In genomic region chr6:159819932-159820640, GRCh38 we compare ENCODE assay signal across 11 cellular contexts. TPM values are rescaled to one million over a fixed set of nuclear protein-coding genes. Genes with fewer than 3 reads are reported as not detected.
A peak's percentile ranks its signal among the peaks of the same experiment; 100 is the strongest.
DNase-seq lines count a peak whose midpoint lies in the region; ATAC-seq and TF ChIP-seq lines count a peak whose summit lies in the region.
"Had no signal": no experiment of that assay in that cellular context is flagged by ENCODE, and none has a peak within 500 bp of the region (broad histone marks: within the 10 kb centered on the region; RNA-seq: fewer than 3 reads in every experiment).

No MANE protein-coding gene starts in this region.

- H3K27me3 ChIP-seq in uterus (no peaks in the 10 kb centered on the region), MG63 (no peaks in the 10 kb centered on the region)

- no peaks in the 10 kb centered on the region for H3K4me1 ChIP-seq in uterus
- H3K4me1 ChIP-seq: SJSA1 had no signal

- H3K36me3 ChIP-seq in uterus: no peaks in the 10 kb centered on the region
- H3K36me3 ChIP-seq in MG63: no peaks in the 10 kb centered on the region
- H3K36me3 ChIP-seq: SJSA1 had no signal

- no peak overlapping the region for H3K27ac ChIP-seq in uterus
- H3K27ac ChIP-seq: SJSA1, skin epidermis had no signal

- H3K27ac Mint-ChIP-seq in activated naive CD8-positive, alpha-beta T cell: peak overlapping the region; percentile 56

- POLR2A ChIA-PET in HEK293T (lab: Yijun Ruan, JAX): interaction anchor here (1.3 kb wide), 1 partner anchor 93 kb away, joined by 4 read pairs; the partner anchor contains the start of gene WTAP

- intact Hi-C loops in uterus (cut with DNase I; ENCODE audit: low total_unique reads): no loop called here

- no peaks in the 10 kb centered on the region for H3K27me3 Mint-ChIP-seq in activated naive CD8-positive, alpha-beta T cell

- H3K4me3 ChIP-seq in uterus (no peak overlapping the region), MG63 (no peak overlapping the region)
- H3K4me3 ChIP-seq: SJSA1, skin epidermis had no signal

- TF ChIP-seq POLR2A in uterus (IDR thresholded peaks at IDR 0.05): no peak

- peak; percentile 70 for ATAC-seq in GM19395 (IDR thresholded peaks at IDR 0.05; ENCODE audit: unreplicated experiment)

- CTCF ChIA-PET in HEK293T (lab: Yijun Ruan, JAX): no interaction called here

- H3K9me3 Mint-ChIP-seq in activated naive CD8-positive, alpha-beta T cell (ENCODE audit: low read depth): no peaks in the 10 kb centered on the region

- peaks cover 4% of the 10 kb centered on the region for H3K36me3 Mint-ChIP-seq in activated naive CD8-positive, alpha-beta T cell

- DNase-seq in NOMO-1 treated with dmso at 0.1 percent for 144 hours (lab: John Stamatoyannopoulos, UW; ENCODE audit: unreplicated experiment) (peak; percentile 86), HEK293T (ENCODE audit: extremely low spot score) (no peak), uterus (no peak), MG63 (no peak), HK-2 (ENCODE audit: unreplicated experiment) (no peak)
- peak; percentile 31 for DNase-seq in stimulated activated CD4-positive, alpha-beta T cell treated with anti-CD3 and anti-CD28 coated beads, Interleukin-1b, Interleukin-23, amount 100 ng/mL, for 48 hours

- no peak for TF ChIP-seq CTCF in uterus (IDR thresholded peaks at IDR 0.05)

- peaks cover 24% of the 10 kb centered on the region for H3K4me1 Mint-ChIP-seq in activated naive CD8-positive, alpha-beta T cell (ENCODE audit: low read depth)

- H3K4me3 Mint-ChIP-seq in activated naive CD8-positive, alpha-beta T cell: peak overlapping the region; percentile 73

- H3K9me3 ChIP-seq in uterus: no peaks in the 10 kb centered on the region
- no peaks in the 10 kb centered on the region for H3K9me3 ChIP-seq in MG63
- H3K9me3 ChIP-seq: SJSA1 had no signal

TF ChIP-seq in HEK293T, 16 proteins besides CTCF, POLR2A, EP300 and RAD21:
- TF ChIP-seq TARDBP (IDR thresholded peaks at IDR 0.05) (no peak), ARNT (IDR thresholded peaks at IDR 0.05) (no peak), FOXK2 (IDR thresholded peaks at IDR 0.05) (no peak)

RNA-seq across cellular contexts. Expression of gene PNLDC1, which starts 20.0 kb away (rescaled TPM):
- under 1 TPM in 1 of 4 donors, not detected in 3; 0.69 TPM for total RNA-seq in uterus
- total RNA-seq in MG63 (2014; rRNA removed; shearing (Covaris generic); ENCODE audit: low replicate concordance): not detected in 2 replicates
- total RNA-seq: endothelial cell of umbilical vein, SJSA1 had no signal

RNA-seq across cellular contexts. Expression of gene MRPL18, which starts 29.8 kb away (rescaled TPM):
- 10 to 100 TPM; 23.5 to 66.0 (median 46.8) TPM for total RNA-seq in uterus
- 129 and 143 TPM in 2 replicates for total RNA-seq in MG63 (2014; rRNA removed; shearing (Covaris generic); ENCODE audit: low replicate concordance)

RNA-seq across cellular contexts. Expression of gene TCP1, which starts 30.7 kb away (rescaled TPM):
- total RNA-seq in uterus: 100 to 1,000 TPM; 109 to 241 (median 170) TPM
- 229 and 269 TPM in 2 replicates for total RNA-seq in MG63 (2014; rRNA removed; shearing (Covaris generic); ENCODE audit: low replicate concordance)

RNA-seq across cellular contexts. Expression of gene ACAT2, which starts 58.2 kb away (rescaled TPM):
- 10 to 100 TPM in 2 of 4 donors, 1 to 10 TPM in 2; 5.6 to 19.6 (median 11.2) TPM for total RNA-seq in uterus
- total RNA-seq in MG63 (2014; rRNA removed; shearing (Covaris generic); ENCODE audit: low replicate concordance): 33.7 and 45.2 TPM in 2 replicates

Comparison
In these comparisons a context has a peak if more than half of its experiments do, and no peak if none do; other contexts are left out.
1. DNase-seq: peak in NOMO-1 treated with dmso at 0.1 percent for 144 hours (single experiment) and stimulated activated CD4-positive, alpha-beta T cell treated with anti-CD3 and anti-CD28 coated beads, Interleukin-1b, Interleukin-23, amount 100 ng/mL, for 48 hours (single experiment); none in HEK293T (single experiment), uterus (0 of 2), MG63 (single experiment) and HK-2 (single experiment).